In genomic region chr19:14339741-14340140, GRCh38 we compare ENCODE assay signal across 24 cellular contexts.
"Had no signal": no experiment of that assay in that cellular context is flagged by ENCODE, and none has a peak within 500 bp of the region (broad histone marks: within the 10 kb centered on the region; RNA-seq: fewer than 3 reads in every experiment).

No MANE protein-coding gene starts in this region.

- H3K27ac ChIP-seq: colonic mucosa, epithelial cell of prostate, esophagus squamous epithelium, gastrocnemius medialis, heart right ventricle, left lung, lower lobe of right lung had no signal

- DNase-seq: colonic mucosa; cortex of kidney; effector CD8-positive, alpha-beta T cell; effector memory CD8-positive, alpha-beta T cell; endodermal cell; erythroblast; esophagus squamous epithelium; foreskin fibroblast; foreskin melanocyte; gastrocnemius medialis; glutamatergic neuron; head of caudate nucleus; heart right ventricle; hippocampal formation; left cardiac atrium; left lung; left ventricle myocardium superior; lower lobe of right lung; mesenchymal stem cell; mucosa of descending colon; naive B cell had no signal

- H3K4me1 ChIP-seq: colonic mucosa, gastrocnemius medialis, heart right ventricle, left lung, lower lobe of right lung had no signal

- H3K4me1 Mint-ChIP-seq: endodermal cell, mesothelial cell of epicardium had no signal

- H3K4me3 ChIP-seq: colonic mucosa, esophagus squamous epithelium, gastrocnemius medialis, heart right ventricle, left lung, lower lobe of right lung, mucosa of descending colon had no signal

- H3K4me3 Mint-ChIP-seq: dendritic cell treated with granulocyte-macrophage colony-stimulating factor and Interleukin-4, amounts not matched to agents 40 ng/mL and 50 ng/mL, for 4 days; effector memory CD8-positive, alpha-beta T cell; endodermal cell; mesothelial cell of epicardium had no signal

- H3K27me3 ChIP-seq: colonic mucosa, esophagus squamous epithelium, gastrocnemius medialis, left lung had no signal

- H3K27ac Mint-ChIP-seq: dendritic cell treated with granulocyte-macrophage colony-stimulating factor and Interleukin-4, amounts not matched to agents 40 ng/mL and 50 ng/mL, for 4 days; effector memory CD8-positive, alpha-beta T cell; endodermal cell; mesothelial cell of epicardium had no signal

- H3K27me3 Mint-ChIP-seq: effector memory CD8-positive, alpha-beta T cell; naive B cell had no signal

- H3K36me3 ChIP-seq: colonic mucosa, esophagus squamous epithelium, gastrocnemius medialis, heart right ventricle, left lung, lower lobe of right lung had no signal

- H3K36me3 Mint-ChIP-seq: mesothelial cell of epicardium had no signal

- H3K9me3 Mint-ChIP-seq: effector memory CD8-positive, alpha-beta T cell; mesothelial cell of epicardium had no signal

- H3K9me3 ChIP-seq: colonic mucosa, esophagus squamous epithelium, gastrocnemius medialis, lower lobe of right lung, mucosa of descending colon had no signal
